Comparison of ENCODE assay signal across 19 cellular contexts in the genomic region with DNA sequence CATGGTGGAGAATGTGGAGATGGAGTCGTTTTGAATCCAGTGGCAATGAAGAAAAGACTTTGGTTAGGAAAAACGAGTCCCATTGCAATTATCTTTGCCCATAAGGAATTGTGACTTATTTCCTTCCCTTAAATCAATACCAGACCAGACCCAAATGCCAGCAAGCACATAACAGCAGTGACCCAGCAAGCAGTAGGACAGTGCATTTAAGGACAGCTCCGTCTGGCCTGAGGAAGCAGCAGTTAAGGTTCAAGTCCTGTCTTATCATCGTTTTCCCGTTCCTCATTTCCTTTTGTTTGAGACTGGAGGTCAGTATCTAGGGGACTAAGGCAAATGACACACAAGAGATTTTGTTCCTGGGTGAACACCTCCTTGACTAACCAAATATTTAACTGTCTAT.
"Had no signal": no experiment of that assay in that cellular context is flagged by ENCODE, and none has a peak within 500 bp of the region (broad histone marks: within the 10 kb centered on the region; RNA-seq: fewer than 3 reads in every experiment).

No MANE protein-coding gene starts in this region.

- H3K9me3 ChIP-seq: SK-N-SH had no signal

- H3K27ac ChIP-seq: HL-60, RWPE1 had no signal

- FAIRE-seq: HTR-8/SVneo, RCC 7860 had no signal

- DNase-seq: KBM-7, NCI-H1092, NCI-H1436, NCI-H187, NCI-H2029, NCI-H2081 treated with DMSO at 0.1 percent for 48 hours, NCI-H2171, NCI-H226, NCI-H446, NCI-H510A, NCI-H524 treated with DMSO at 0.1 percent for 48 hours, NCI-H69, NCI-H774, SHP77, SK-N-SH had no signal

- H3K4me2 ChIP-seq: SK-N-SH had no signal

- H3K9ac ChIP-seq: SK-N-SH had no signal
